ENCODE assay signal across 9 cellular contexts in genomic region chr4:89307185-89307445, GRCh38. TPM values are rescaled to one million over a fixed set of nuclear protein-coding genes. Genes with fewer than 3 reads are reported as not detected.
DNase-seq lines count a peak whose midpoint lies in the region; ATAC-seq and TF ChIP-seq lines count a peak whose summit lies in the region.
"Had no signal": no experiment of that assay in that cellular context is flagged by ENCODE, and none has a peak within 500 bp of the region (broad histone marks: within the 10 kb centered on the region; RNA-seq: fewer than 3 reads in every experiment).

No MANE protein-coding gene starts in this region.

- TF ChIP-seq CTCF in heart left ventricle (IDR thresholded peaks at IDR 0.05): no peak
- TF ChIP-seq CTCF in mucosa of descending colon (IDR thresholded peaks at IDR 0.05): no peak
- no peak for TF ChIP-seq CTCF in upper lobe of left lung (IDR thresholded peaks at IDR 0.05)

- ATAC-seq in heart left ventricle: no peak
- ATAC-seq in Right ventricle myocardium superior (ENCODE audit: poor library complexity): no peak
- no peak for ATAC-seq in central memory CD8-positive, alpha-beta T cell (replicated peaks; ENCODE audit: extremely low read depth, poor library complexity, severe bottlenecking)
- no peak for ATAC-seq in mucosa of descending colon
- no peak for ATAC-seq in upper lobe of left lung (ENCODE audit: low FRiP score in 2 of 2)
- no peak for ATAC-seq in HG03520 (IDR thresholded peaks at IDR 0.05; ENCODE audit: unreplicated experiment)

- DNase-seq in heart left ventricle: no peak
- DNase-seq in Right ventricle myocardium superior: no peak
- DNase-seq in central memory CD8-positive, alpha-beta T cell (ENCODE audit: low spot score in 2 of 2): no peak
- no peak for DNase-seq in mucosa of descending colon
- DNase-seq in upper lobe of left lung: no peak
- no peak for DNase-seq in Kasumi-1 (lab: John Stamatoyannopoulos, UW)
- no peak for DNase-seq in SIG-M5 (lab: John Stamatoyannopoulos, UW)

- H3K27ac ChIP-seq in heart left ventricle: peak overlapping the region in 11 of 12 donors; percentile 71 to 92 (median 80)
- H3K27ac ChIP-seq in upper lobe of left lung: peak overlapping the region; percentile 39 to 82 (median 70)
- H3K27ac ChIP-seq: epithelial cell of prostate had no signal

- H3K4me3 ChIP-seq in heart left ventricle: peak overlapping the region; percentile 62 to 94 (median 80)
- H3K4me3 ChIP-seq in mucosa of descending colon: peak overlapping the region; percentile 65
- H3K4me3 ChIP-seq in upper lobe of left lung: peak overlapping the region; percentile 25 to 67 (median 55)

- TF ChIP-seq POLR2A in heart left ventricle (IDR thresholded peaks at IDR 0.05) (no peak), upper lobe of left lung (IDR thresholded peaks at IDR 0.05) (no peak)

- peaks cover 49% of the 10 kb centered on the region for H3K4me1 Mint-ChIP-seq in central memory CD8-positive, alpha-beta T cell

- H3K9me3 ChIP-seq in heart left ventricle (no peaks in the 10 kb centered on the region), mucosa of descending colon (no peaks in the 10 kb centered on the region), upper lobe of left lung (no peaks in the 10 kb centered on the region)

- no peaks in the 10 kb centered on the region for H3K36me3 ChIP-seq in heart left ventricle
- H3K36me3 ChIP-seq in mucosa of descending colon (ENCODE audit: low read depth): no peaks in the 10 kb centered on the region
- H3K36me3 ChIP-seq in upper lobe of left lung: no peaks in the 10 kb centered on the region

- H3K27me3 ChIP-seq in heart left ventricle: peaks cover 0 to 4% (median 0%) of the 10 kb centered on the region in 9 donors
- peaks cover 0 to 7% (median 0%) of the 10 kb centered on the region in 4 donors for H3K27me3 ChIP-seq in upper lobe of left lung

- H3K9me3 Mint-ChIP-seq in central memory CD8-positive, alpha-beta T cell: no peaks in the 10 kb centered on the region

- 9 to 15% (median 14%) methylated on average over 6 of the region's 6 CpGs for WGBS in heart left ventricle, 4 donors
- 7 to 15% methylated on average over 6 of the region's 6 CpGs for WGBS in upper lobe of left lung, 2 donors

- H3K36me3 Mint-ChIP-seq in central memory CD8-positive, alpha-beta T cell (ENCODE audit: insufficient read depth): peaks cover 10% of the 10 kb centered on the region

- intact Hi-C loops in heart left ventricle (cut with DNase I): loop anchor here in 7 of 10 donors (5.0 to 10.0 kb wide), 7 partner anchors 50 to 128 kb away; no protein-coding TSS in a partner anchor
- intact Hi-C loops in Right ventricle myocardium superior (cut with DNase I): no loop called here
- intact Hi-C loops in mucosa of descending colon (cut with DNase I, micrococcal nuclease): loop anchor here in 1 of 2 donors (10.0 kb wide), 1 partner anchor 52 kb away; no protein-coding TSS in a partner anchor

- H3K4me3 Mint-ChIP-seq in central memory CD8-positive, alpha-beta T cell: peak overlapping the region; percentile 89

- peak overlapping the region; percentile 100 for H3K27ac Mint-ChIP-seq in central memory CD8-positive, alpha-beta T cell (ENCODE audit: low read depth)

- no peaks in the 10 kb centered on the region for H3K27me3 Mint-ChIP-seq in central memory CD8-positive, alpha-beta T cell

- no peak for TF ChIP-seq EP300 in upper lobe of left lung (IDR thresholded peaks at IDR 0.05)

- peaks cover 0 to 52% (median 19%) of the 10 kb centered on the region in 12 donors for H3K4me1 ChIP-seq in heart left ventricle
- H3K4me1 ChIP-seq in mucosa of descending colon (ENCODE audit: low read depth): peaks cover 28% of the 10 kb centered on the region
- peaks cover 4 to 31% (median 20%) of the 10 kb centered on the region in 4 donors for H3K4me1 ChIP-seq in upper lobe of left lung

RNA-seq across cellular contexts. Expression of gene GPRIN3, which starts 0.5 kb away (rescaled TPM):
- total RNA-seq in heart left ventricle (10 to 100 TPM in 7 of 9 donors, 1 to 10 TPM in 2; 6.3 to 16.5 (median 13.8) TPM), Right ventricle myocardium superior (6.2 TPM), mucosa of descending colon (10 to 100 TPM in 2 of 3 donors, 1 to 10 TPM in 1; 6.0 to 23.8 (median 23.7) TPM), upper lobe of left lung (10 to 100 TPM; 13.6 to 28.0 (median 20.6) TPM)
- polyA plus RNA-seq in heart left ventricle: 1 to 10 TPM; 2.4 to 4.4 TPM
